Comparison of ENCODE assay signal across 8 cellular contexts in the genomic region with DNA sequence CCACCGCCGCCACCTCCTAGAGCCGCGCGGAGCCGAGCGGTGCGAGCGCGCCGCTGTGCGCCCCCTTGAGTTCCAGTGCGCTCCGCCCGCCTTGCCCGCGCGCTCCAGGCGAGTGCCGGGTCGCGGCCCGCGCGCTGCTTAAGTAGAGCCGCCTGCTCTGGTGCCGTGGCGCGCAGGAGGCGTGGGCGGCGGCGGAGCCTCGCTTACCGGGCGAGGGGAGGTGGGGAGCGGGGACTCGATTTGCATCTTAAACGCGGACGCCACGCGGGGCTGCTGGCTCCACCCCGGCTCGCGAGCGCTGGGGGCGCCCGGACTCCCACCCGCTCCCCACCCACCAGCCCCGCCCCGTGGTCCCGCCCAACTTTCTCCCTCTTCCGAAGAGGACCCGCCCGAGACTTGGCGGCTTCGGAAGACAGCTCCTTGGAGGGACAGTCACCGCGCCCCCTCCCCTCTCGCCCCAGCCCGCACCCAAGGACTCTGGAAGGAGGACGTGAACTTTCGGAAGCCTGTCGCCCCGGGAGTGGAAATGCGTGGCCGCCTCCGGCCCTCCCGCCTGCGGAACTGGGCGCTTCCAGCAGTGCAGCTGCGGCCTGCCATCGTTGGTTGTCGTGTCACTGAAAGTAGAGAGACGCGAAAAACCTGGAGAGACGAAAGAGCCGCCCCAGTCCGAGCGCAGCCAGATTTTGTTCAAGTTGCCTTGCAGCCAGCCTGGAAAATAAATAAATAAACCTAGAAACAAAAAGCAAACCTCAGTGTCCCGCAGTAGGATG. TPM values are rescaled to one million over a fixed set of nuclear protein-coding genes. Genes with fewer than 3 reads are reported as not detected.
DNase-seq lines count a peak whose midpoint lies in the region; ATAC-seq and TF ChIP-seq lines count a peak whose summit lies in the region.

Gene KCTD12, minus strand, starts transcription at position 114 of the 770 bp plus-strand sequence. CDS start 257 bp downstream, outside the sequence.

- H3K36me3 ChIP-seq in HUES64 (ENCODE audit: insufficient read depth, low read length): no peaks in the 10 kb centered on the region
- H3K36me3 ChIP-seq in SJSA1: no peaks in the 10 kb centered on the region
- H3K36me3 ChIP-seq in suprapubic skin: no peaks in the 10 kb centered on the region

- H3K27ac ChIP-seq in HUES64 (ENCODE audit: low read depth, low read length) (no peak within 1 kb of the TSS), SJSA1 (no peak within 1 kb of the TSS), suprapubic skin (peak within 1 kb of the TSS; percentile 97)

- DNase-seq in DMS153 treated with DMSO at 0.1 percent for 48 hours (lab: John Stamatoyannopoulos, UW; ENCODE audit: unreplicated experiment) (peak; percentile 30), SJSA1 (ENCODE audit: low read depth in 1 of 2, low spot score in 2 of 2) (peak; percentile 51 to 52), glomerular endothelial cell (ENCODE audit: extremely low read depth, low read depth, low spot score) (no peak), omental fat pad (ENCODE audit: low spot score) (peak; percentile 44), suprapubic skin (ENCODE audit: low spot score in 2 of 2) (peak; percentile 91 to 93)

- H3K4me3 Mint-ChIP-seq in activated naive CD4-positive, alpha-beta T cell treated with anti-CD3 and anti-CD28 coated beads, Interleukin-2, amount 50 U/mL, for 24 hours: peak within 1 kb of the TSS; percentile 91

- H3K4me3 ChIP-seq in HUES64 (ENCODE audit: low read length) (peak within 1 kb of the TSS; percentile 56), SJSA1 (peak within 1 kb of the TSS; percentile 46), suprapubic skin (peak within 1 kb of the TSS; percentile 94)

- peaks cover 34% of the 10 kb centered on the region for H3K4me1 Mint-ChIP-seq in activated naive CD4-positive, alpha-beta T cell treated with anti-CD3 and anti-CD28 coated beads, Interleukin-2, amount 50 U/mL, for 24 hours

- no peaks in the 10 kb centered on the region for H3K9me3 ChIP-seq in HUES64 (ENCODE audit: insufficient read depth, low read depth, low read length)
- 0 out of 2 replicates have a peak, but pooled peaks cover 2% of the 10 kb centered on the region for H3K9me3 ChIP-seq in SJSA1 (replicated peaks)
- H3K9me3 ChIP-seq in suprapubic skin: no peaks in the 10 kb centered on the region

- H3K4me1 ChIP-seq in HUES64 (ENCODE audit: insufficient read depth, low read length): no peaks in the 10 kb centered on the region
- H3K4me1 ChIP-seq in SJSA1 (replicated peaks): peaks cover 16% of the 10 kb centered on the region
- H3K4me1 ChIP-seq in suprapubic skin: peaks cover 44% of the 10 kb centered on the region

- under 1% methylated on average over 81 of the region's 82 CpGs for WGBS in HUES64
- under 1% methylated on average over 36 of the region's 82 CpGs for WGBS in suprapubic skin

- peak within 1 kb of the TSS; percentile 41 for H3K9ac ChIP-seq in HUES64 (ENCODE audit: low read depth, low read length)

- H3K27me3 Mint-ChIP-seq in activated naive CD4-positive, alpha-beta T cell treated with anti-CD3 and anti-CD28 coated beads, Interleukin-2, amount 50 U/mL, for 24 hours: peaks cover 3% of the 10 kb centered on the region

- peak; percentile 75 to 89 for TF ChIP-seq POLR2A in suprapubic skin (IDR thresholded peaks at IDR 0.05)

- H3K9me3 Mint-ChIP-seq in activated naive CD4-positive, alpha-beta T cell treated with anti-CD3 and anti-CD28 coated beads, Interleukin-2, amount 50 U/mL, for 24 hours: no peaks in the 10 kb centered on the region

- no peak for TF ChIP-seq CTCF in omental fat pad (IDR thresholded peaks at IDR 0.05)
- peak in 1 of 2 donors; percentile 43 for TF ChIP-seq CTCF in suprapubic skin (IDR thresholded peaks at IDR 0.05)

- peak; percentile 71 for ATAC-seq in GM21390 (IDR thresholded peaks at IDR 0.05; ENCODE audit: unreplicated experiment)
- ATAC-seq in omental fat pad (ENCODE audit: low FRiP score): peak; percentile 83

- peaks cover 4% of the 10 kb centered on the region for H3K36me3 Mint-ChIP-seq in activated naive CD4-positive, alpha-beta T cell treated with anti-CD3 and anti-CD28 coated beads, Interleukin-2, amount 50 U/mL, for 24 hours

- TF ChIP-seq EP300 in suprapubic skin (IDR thresholded peaks at IDR 0.05): no peak

- peaks cover 75% of the 10 kb centered on the region for H3K27me3 ChIP-seq in HUES64 (ENCODE audit: insufficient read depth, low read length)
- H3K27me3 ChIP-seq in SJSA1 (replicated peaks): peaks cover 10% of the 10 kb centered on the region
- no peaks in the 10 kb centered on the region for H3K27me3 ChIP-seq in suprapubic skin

- no peak within 1 kb of the TSS for H3K27ac Mint-ChIP-seq in activated naive CD4-positive, alpha-beta T cell treated with anti-CD3 and anti-CD28 coated beads, Interleukin-2, amount 50 U/mL, for 24 hours

RNA-seq across cellular contexts. Expression of gene KCTD12, which starts in this region (rescaled TPM):
- 4.3 TPM for polyA plus RNA-seq in HUES64 (2013, experiment 1 of 2)
- polyA plus RNA-seq in HUES64 (2013, experiment 2 of 2): 4.4 TPM
- total RNA-seq in SJSA1 (2014; rRNA removed; shearing (Covaris generic)): 1.2 and 1.3 TPM in 2 replicates
- total RNA-seq in glomerular endothelial cell: 118 and 167 TPM in 2 replicates
- 100 to 1,000 TPM in 1 of 4 donors, 10 to 100 TPM in 3; 64.0 to 214 (median 96.2) TPM for total RNA-seq in omental fat pad
- total RNA-seq in suprapubic skin: 10 to 100 TPM; 27.3 to 61.7 (median 35.3) TPM

Comparison
In these comparisons a context has a peak if more than half of its experiments do, and no peak if none do; other contexts are left out.
1. RNA of gene KCTD12 (total RNA-seq): 118 to 167 TPM in glomerular endothelial cell, 64.0 to 214 TPM in omental fat pad and 27.3 to 61.7 TPM in suprapubic skin; 1.2 to 1.3 TPM in SJSA1; every median in the first group is over 10 times any median in the second.
2. Peak in every context shown above with its lines, with median percentiles within 50 percentile points of each other: H3K4me3 ChIP-seq.